1 cellular context compared by ENCODE assay signal in genomic region chr2:47070920-47071824, GRCh38.
A peak's percentile ranks its signal among the peaks of the same experiment; 100 is the strongest.
TF ChIP-seq lines count a peak whose summit lies in the region.

No MANE protein-coding gene starts in this region.

TF ChIP-seq in SK-N-SH, 30 proteins besides CTCF, POLR2A, EP300 and RAD21 (continued from another document):
- TF ChIP-seq REST (IDR thresholded peaks at IDR 0.05; ENCODE audit: low read depth, low read length) (no peak), GATA2 (CRISPR knock-in tag; IDR thresholded peaks at IDR 0.05) (no peak), NRF1 (IDR thresholded peaks at IDR 0.05; ENCODE audit: low read depth, low read length) (no peak), SMC3 (IDR thresholded peaks at IDR 0.05; ENCODE audit: low read depth, low read length) (peak; percentile 3; the same call in 1 of the 2 replicates), POLR2AphosphoS5 (IDR thresholded peaks at IDR 0.05; ENCODE audit: low read depth, low read length) (no peak; the same call in 1 of the 2 replicates), JUND (IDR thresholded peaks at IDR 0.05) (no peak)
